ENCODE assay signal across 1 cellular context in genomic region chr1:162168261-162168660, GRCh38.
A peak's percentile ranks its signal among the peaks of the same experiment; 100 is the strongest.
TF ChIP-seq lines count a peak whose summit lies in the region.

No MANE protein-coding gene starts in this region.

TF ChIP-seq in HEK293, 187 proteins besides CTCF, POLR2A, EP300 and RAD21 (continued from another document):
- peak; percentile 59 for TF ChIP-seq ZBTB48 (tag by site-specific recombination; IDR thresholded peaks at IDR 0.05)
- no peak for TF ChIP-seq ZNF785 (tag by site-specific recombination; IDR thresholded peaks at IDR 0.05)
- no peak for TF ChIP-seq ZNF707 (tag by site-specific recombination; IDR thresholded peaks at IDR 0.05)
- TF ChIP-seq ZNF596 (tag by site-specific recombination; IDR thresholded peaks at IDR 0.05) = no peak
- TF ChIP-seq PRDM1 (tag by site-specific recombination; IDR thresholded peaks at IDR 0.05) = 0 out of 2 replicates have a peak, but pooled peaks have one; percentile 15
- TF ChIP-seq, protein P1, sequence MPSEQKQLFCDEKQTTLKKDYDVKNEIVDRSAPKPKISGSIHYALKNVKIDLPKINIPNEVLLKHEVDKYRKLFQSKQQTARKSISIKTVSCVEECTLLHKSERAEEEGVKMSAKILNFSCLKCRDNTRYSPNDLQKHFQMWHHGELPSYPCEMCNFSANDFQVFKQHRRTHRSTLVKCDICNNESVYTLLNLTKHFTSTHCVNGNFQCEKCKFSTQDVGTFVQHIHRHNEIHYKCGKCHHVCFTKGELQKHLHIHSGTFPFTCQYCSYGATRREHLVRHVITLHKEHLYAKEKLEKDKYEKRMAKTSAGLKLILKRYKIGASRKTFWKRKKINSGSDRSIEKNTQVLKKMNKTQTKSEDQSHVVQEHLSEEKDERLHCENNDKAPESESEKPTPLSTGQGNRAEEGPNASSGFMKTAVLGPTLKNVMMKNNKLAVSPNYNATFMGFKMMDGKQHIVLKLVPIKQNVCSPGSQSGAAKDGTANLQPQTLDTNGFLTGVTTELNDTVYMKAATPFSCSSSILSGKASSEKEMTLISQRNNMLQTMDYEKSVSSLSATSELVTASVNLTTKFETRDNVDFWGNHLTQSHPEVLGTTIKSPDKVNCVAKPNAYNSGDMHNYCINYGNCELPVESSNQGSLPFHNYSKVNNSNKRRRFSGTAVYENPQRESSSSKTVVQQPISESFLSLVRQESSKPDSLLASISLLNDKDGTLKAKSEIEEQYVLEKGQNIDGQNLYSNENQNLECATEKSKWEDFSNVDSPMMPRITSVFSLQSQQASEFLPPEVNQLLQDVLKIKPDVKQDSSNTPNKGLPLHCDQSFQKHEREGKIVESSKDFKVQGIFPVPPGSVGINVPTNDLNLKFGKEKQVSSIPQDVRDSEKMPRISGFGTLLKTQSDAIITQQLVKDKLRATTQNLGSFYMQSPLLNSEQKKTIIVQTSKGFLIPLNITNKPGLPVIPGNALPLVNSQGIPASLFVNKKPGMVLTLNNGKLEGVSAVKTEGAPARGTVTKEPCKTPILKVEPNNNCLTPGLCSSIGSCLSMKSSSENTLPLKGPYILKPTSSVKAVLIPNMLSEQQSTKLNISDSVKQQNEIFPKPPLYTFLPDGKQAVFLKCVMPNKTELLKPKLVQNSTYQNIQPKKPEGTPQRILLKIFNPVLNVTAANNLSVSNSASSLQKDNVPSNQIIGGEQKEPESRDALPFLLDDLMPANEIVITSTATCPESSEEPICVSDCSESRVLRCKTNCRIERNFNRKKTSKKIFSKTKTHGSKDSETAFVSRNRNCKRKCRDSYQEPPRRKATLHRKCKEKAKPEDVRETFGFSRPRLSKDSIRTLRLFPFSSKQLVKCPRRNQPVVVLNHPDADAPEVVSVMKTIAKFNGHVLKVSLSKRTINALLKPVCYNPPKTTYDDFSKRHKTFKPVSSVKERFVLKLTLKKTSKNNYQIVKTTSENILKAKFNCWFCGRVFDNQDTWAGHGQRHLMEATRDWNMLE (tag by site-specific recombination; conservative IDR thresholded peaks at IDR 0.05; ENCODE audit: low read depth) = no peak
- TF ChIP-seq ZNF211 (tag by site-specific recombination; IDR thresholded peaks at IDR 0.05; ENCODE audit: low read depth) = no peak
- peak; percentile 79 for TF ChIP-seq ZNF600 (tag by site-specific recombination; IDR thresholded peaks at IDR 0.05)
